In the genomic region with DNA sequence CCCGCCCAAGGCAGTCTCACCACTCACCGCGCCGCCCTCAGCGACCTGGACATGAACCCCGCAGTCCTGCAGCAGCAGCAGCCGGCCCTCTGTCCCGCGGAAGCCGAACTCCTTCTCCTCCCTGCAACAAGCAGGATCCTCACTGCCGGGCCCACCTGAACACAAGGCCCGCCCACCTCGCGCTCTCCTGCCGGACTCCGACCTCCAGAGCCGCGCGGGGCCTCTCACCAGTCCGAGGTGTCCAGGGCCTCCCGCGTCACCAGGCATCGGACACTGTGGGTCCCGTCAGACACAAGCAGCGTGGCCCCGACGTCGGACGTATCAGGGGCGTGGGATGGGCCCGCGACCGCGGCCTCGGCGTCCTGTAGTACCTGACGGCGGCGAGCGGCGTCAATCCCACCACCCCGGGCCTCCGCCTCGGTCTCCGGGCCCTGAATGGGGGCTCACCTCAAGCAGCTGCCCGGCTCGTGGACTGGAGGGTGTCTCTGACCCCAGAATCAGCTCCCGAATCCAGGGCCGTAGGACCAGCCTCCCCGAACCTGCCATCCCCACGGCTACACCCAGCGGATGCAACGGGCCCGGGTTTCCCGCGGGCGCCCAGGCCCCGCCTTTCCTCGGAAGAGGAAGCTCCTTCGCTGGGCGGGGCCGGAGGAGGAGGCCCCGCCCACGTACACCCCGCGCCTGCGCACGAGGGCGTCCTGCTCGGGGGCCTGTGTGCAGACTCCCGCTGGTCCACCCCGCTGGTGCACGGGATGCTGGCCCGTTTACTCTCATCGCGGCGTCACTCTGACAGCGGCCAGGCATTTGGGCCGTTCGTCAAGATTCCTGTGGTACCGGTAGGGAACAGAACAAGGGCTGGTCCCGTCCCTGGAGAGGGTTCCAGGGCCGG, we compare ENCODE assay signal across 8 cellular contexts. TPM values are rescaled to one million over a fixed set of nuclear protein-coding genes. Genes with fewer than 3 reads are reported as not detected.
DNase-seq lines count a peak whose midpoint lies in the region; ATAC-seq, FAIRE-seq and TF ChIP-seq lines count a peak whose summit lies in the region.

A gene (minus strand): TSS at position 586 of the 889 bp plus-strand sequence. CDS start 40 bp downstream, at position 546.

- peaks cover 5 to 8% of the 10 kb centered on the region in 2 experiments for H4K20me1 ChIP-seq in H1 (replicated peaks in 1 of 2; ENCODE audit: control insufficient read depth in 1 of 2, insufficient read depth in 2 of 2, low read length in 2 of 2)

- H2BK15ac ChIP-seq in H1 (ENCODE audit: low read length) = peak within 1 kb of the TSS; percentile 96; the same call in 1 of the 2 replicates
- no peak within 1 kb of the TSS for H2BK15ac ChIP-seq in mesendoderm (replicated peaks; ENCODE audit: low read depth)

- CTCF ChIA-PET in activated CD8-positive, alpha-beta memory T cell treated with anti-CD3 and anti-CD28 coated beads, Interleukin-2, amount 10 ng/mL, durations not matched to agents 7 days and 5 days (lab: Charles Lee) = interaction anchor here (0.9 to 17.7 kb wide), 16 partner anchors 10 to 178 kb away, joined by 3 to 199 read pairs (median 4); a partner anchor contains a TSS
- CTCF ChIA-PET in H1 (lab: Charles Lee; ENCODE audit: partially characterized antibody) = interaction anchor here (1.3 to 13.7 kb wide), 6 partner anchors 13 to 139 kb away, joined by 3 to 202 read pairs (median 10); a partner anchor contains a TSS

- peak within 1 kb of the TSS; percentile 77 for H4K5ac ChIP-seq in H1 (ENCODE audit: insufficient read length, low read depth, low read length)
- H4K5ac ChIP-seq in mesendoderm (ENCODE audit: low read length) = no peak within 1 kb of the TSS

- H3K4me3 ChIP-seq in H1 (ENCODE audit: extremely low read depth in 1 of 4, insufficient read depth in 2 of 4, low read depth in 3 of 4, low read length in 4 of 4) = peak within 1 kb of the TSS; percentile 86 to 98 (median 89)
- peak within 1 kb of the TSS; percentile 95 for H3K4me3 ChIP-seq in mesendoderm (ENCODE audit: low read length)

- peak within 1 kb of the TSS; percentile 97 for H3K27ac Mint-ChIP-seq in activated CD8-positive, alpha-beta memory T cell treated with anti-CD3 and anti-CD28 coated beads, Interleukin-2, amount 10 ng/mL, durations not matched to agents 7 days and 5 days

- no peaks in the 10 kb centered on the region for H3K27me3 Mint-ChIP-seq in activated CD8-positive, alpha-beta memory T cell treated with anti-CD3 and anti-CD28 coated beads, Interleukin-2, amount 10 ng/mL, durations not matched to agents 7 days and 5 days

- H3K9me3 Mint-ChIP-seq in activated CD8-positive, alpha-beta memory T cell treated with anti-CD3 and anti-CD28 coated beads, Interleukin-2, amount 10 ng/mL, durations not matched to agents 7 days and 5 days (ENCODE audit: low read depth) = no peaks in the 10 kb centered on the region

- no peak within 1 kb of the TSS for H2BK12ac ChIP-seq in H1 (ENCODE audit: low read depth, low read length)

- H4K91ac ChIP-seq in H1 (replicated peaks; ENCODE audit: insufficient read length, low read length) = peak within 1 kb of the TSS; percentile 85

- no peak for TF ChIP-seq EP300 in H1 (IDR thresholded peaks at IDR 0.05; ENCODE audit: borderline replicate concordance in 1 of 2, low read depth in 2 of 2, low read length in 2 of 2)

- TF ChIP-seq RAD21 in H1 (IDR thresholded peaks at IDR 0.05 in 1 of 2, conservative IDR thresholded peaks at IDR 0.05 in 1 of 2; ENCODE audit: low read depth in 2 of 2, low read length in 2 of 2) = no peak

- peaks cover 0 to 4% (median 2%) of the 10 kb centered on the region in 4 experiments; a peak in 1 of 8 replicates for H3K36me3 ChIP-seq in H1 (ENCODE audit: control insufficient read depth in 2 of 4, insufficient read depth in 4 of 4, low read length in 3 of 4)
- no peaks in the 10 kb centered on the region for H3K36me3 ChIP-seq in mesendoderm (ENCODE audit: control insufficient read depth, insufficient read depth, low read length)

- H3K23ac ChIP-seq in H1 (ENCODE audit: insufficient read length) (no peak within 1 kb of the TSS), mesendoderm (ENCODE audit: low read length) (no peak within 1 kb of the TSS)

- TF ChIP-seq POLR2A in H1 (IDR thresholded peaks at IDR 0.05; ENCODE audit: control extremely low read depth in 1 of 2, low read depth in 2 of 2, low read length in 2 of 2) = peak in 1 of 2 experiments; percentile 44; a peak in 1 of 3 replicates

- POLR2A ChIA-PET in H1 (lab: Charles Lee; ENCODE audit: partially characterized antibody) = interaction anchor here (0.5 to 2.8 kb wide), 14 partner anchors 9 to 363 kb away, joined by 3 to 12 read pairs (median 4); a partner anchor contains a TSS

- H3K18ac ChIP-seq in H1 (ENCODE audit: extremely low read depth, low read length) (peak within 1 kb of the TSS; percentile 98), mesendoderm (ENCODE audit: low read length) (no peak within 1 kb of the TSS)

- TF ChIP-seq CTCF in H1 (IDR thresholded peaks at IDR 0.05; ENCODE audit: control extremely low read depth in 1 of 3, insufficient read depth in 1 of 3, low read depth in 1 of 3, low read length in 3 of 3) = no peak

- H3K4me1 Mint-ChIP-seq in activated CD8-positive, alpha-beta memory T cell treated with anti-CD3 and anti-CD28 coated beads, Interleukin-2, amount 10 ng/mL, durations not matched to agents 7 days and 5 days = peaks cover 19% of the 10 kb centered on the region

- H3K4me3 Mint-ChIP-seq in activated CD8-positive, alpha-beta memory T cell treated with anti-CD3 and anti-CD28 coated beads, Interleukin-2, amount 10 ng/mL, durations not matched to agents 7 days and 5 days = peak within 1 kb of the TSS; percentile 94

- peaks cover 16% of the 10 kb centered on the region for H3K23me2 ChIP-seq in H1 (ENCODE audit: low read depth, low read length)

- ATAC-seq in GM19438 (IDR thresholded peaks at IDR 0.05; ENCODE audit: low read depth, unreplicated experiment) (peak; percentile 57), HG03571 (IDR thresholded peaks at IDR 0.05; ENCODE audit: unreplicated experiment) (peak; percentile 46)
- peak; percentile 74 for ATAC-seq in activated CD8-positive, alpha-beta memory T cell treated with anti-CD3 and anti-CD28 coated beads, Interleukin-2, amount 10 ng/mL, durations not matched to agents 7 days and 5 days

- H3K9me3 ChIP-seq in H1 (ENCODE audit: insufficient read depth in 2 of 2, low read depth in 1 of 2, low read length in 1 of 2) = no peaks in the 10 kb centered on the region

- peaks cover 8% of the 10 kb centered on the region for H3K36me3 Mint-ChIP-seq in activated CD8-positive, alpha-beta memory T cell treated with anti-CD3 and anti-CD28 coated beads, Interleukin-2, amount 10 ng/mL, durations not matched to agents 7 days and 5 days

- H3K4me2 ChIP-seq in H1 (ENCODE audit: insufficient read depth in 1 of 2, low read depth in 2 of 2, low read length in 2 of 2) (peak within 1 kb of the TSS; percentile 73 to 99), mesendoderm (ENCODE audit: low read length) (peak within 1 kb of the TSS; percentile 100)

- peak; percentile 76 for DNase-seq in CMK (ENCODE audit: low read depth)
- DNase-seq in NOMO-1 treated with DMSO at 0.1 percent for 48 hours (lab: John Stamatoyannopoulos, UW; ENCODE audit: unreplicated experiment) = peak; percentile 83
- DNase-seq in activated CD8-positive, alpha-beta memory T cell treated with anti-CD3 and anti-CD28 coated beads, Interleukin-2, amount 10 ng/mL, durations not matched to agents 7 days and 5 days = peak; percentile 94
- peak in 1 of 2 experiments; percentile 98 for DNase-seq in H1 (ENCODE audit: low read depth in 1 of 2, low spot score in 2 of 2)
- DNase-seq in mesendoderm = peak; percentile 93
- peak; percentile 84 for DNase-seq in stimulated activated CD8-positive, alpha-beta memory T cell treated with anti-CD3 and anti-CD28 coated beads, Interleukin-15, amount 100 ng/mL, for 1 hour (ENCODE audit: low read depth)

- H3K27ac ChIP-seq in H1 (ENCODE audit: low read depth, low read length) (peak within 1 kb of the TSS; percentile 81), mesendoderm (ENCODE audit: low read depth, low read length) (peak within 1 kb of the TSS; percentile 3)

- H3K79me2 ChIP-seq in H1 (ENCODE audit: control insufficient read depth in 1 of 2, insufficient read depth in 2 of 2, low read length in 2 of 2) (no peaks in the 10 kb centered on the region), mesendoderm (ENCODE audit: control insufficient read depth, insufficient read depth, low read length) (peaks cover 2% of the 10 kb centered on the region)

- H3K79me1 ChIP-seq in H1 (ENCODE audit: low read depth, low read length) = no peaks in the 10 kb centered on the region; the same call in 1 of the 2 replicates
- H3K79me1 ChIP-seq in mesendoderm (ENCODE audit: low read length) = peaks cover 4% of the 10 kb centered on the region

- H3K9ac ChIP-seq in H1 (replicated peaks in 1 of 4; ENCODE audit: extremely low read depth in 1 of 4, low read depth in 3 of 4, low read length in 3 of 4) (peak within 1 kb of the TSS; percentile 68 to 88 (median 73)), mesendoderm (ENCODE audit: low read length) (peak within 1 kb of the TSS; percentile 96)

- H3K56ac ChIP-seq in H1 (replicated peaks; ENCODE audit: insufficient read length, low read depth, low read length) (peak within 1 kb of the TSS; percentile 90), mesendoderm (ENCODE audit: low read length) (peak within 1 kb of the TSS; percentile 96)

- no peak within 1 kb of the TSS for H2AK5ac ChIP-seq in H1 (ENCODE audit: low read depth, low read length)
- no peak within 1 kb of the TSS for H2AK5ac ChIP-seq in mesendoderm (ENCODE audit: low read length)

- H2AFZ ChIP-seq in H1 (ENCODE audit: low read length) = peak within 1 kb of the TSS; percentile 98

- H4K8ac ChIP-seq in H1 (ENCODE audit: extremely low read depth, insufficient read depth, low read length) (peak within 1 kb of the TSS; percentile 85; the same call in 1 of the 2 replicates), mesendoderm (ENCODE audit: low read depth, low read length) (no peak within 1 kb of the TSS)

- no peak for FAIRE-seq in H1 (lab: Jason Lieb, UNC)

- 2% methylated on average over 63 of the region's 83 CpGs; no CpG with 5 or more reads in 1 of the 2 experiments for WGBS in H1 (ENCODE audit: extremely low coverage in 1 of 2, insufficient coverage in 1 of 2, insufficient read length in 1 of 2, insufficient replicate concordance in 2 of 2, low coverage in 1 of 2, low lambda C conversion rate in 2 of 2, missing lambda C conversion rate in 1 of 2), 2 experiments
- no CpG with 5 or more reads among the region's 83 CpGs for WGBS in mesendoderm (ENCODE audit: extremely low coverage, insufficient coverage, low lambda C conversion rate)

- H2BK20ac ChIP-seq in H1 (ENCODE audit: low read length) = no peak within 1 kb of the TSS

- H3K14ac ChIP-seq in H1 (ENCODE audit: insufficient read length) = no peak within 1 kb of the TSS

- H3K4ac ChIP-seq in H1 (replicated peaks; ENCODE audit: insufficient read length, low read depth, low read length) = no peak within 1 kb of the TSS
- H3K4ac ChIP-seq in mesendoderm (ENCODE audit: low read depth, low read length) = no peak within 1 kb of the TSS

- H2BK5ac ChIP-seq in H1 (ENCODE audit: low read depth, low read length) (peak within 1 kb of the TSS; percentile 9; the same call in 1 of the 2 replicates), mesendoderm (ENCODE audit: low read length) (peak within 1 kb of the TSS; percentile 84)

- H2BK120ac ChIP-seq in H1 (replicated peaks; ENCODE audit: low read depth, low read length) = no peak within 1 kb of the TSS
- H2BK120ac ChIP-seq in mesendoderm (ENCODE audit: low read depth, low read length) = no peak within 1 kb of the TSS

- H3K27me3 ChIP-seq in H1 (replicated peaks in 1 of 4; ENCODE audit: control insufficient read depth in 3 of 4, extremely low read depth in 1 of 4, insufficient read depth in 3 of 4, low read length in 3 of 4) = peaks cover 0 to 2% (median 0%) of the 10 kb centered on the region in 4 experiments; a peak in 1 of 7 replicates
- H3K27me3 ChIP-seq in mesendoderm (ENCODE audit: insufficient read depth, low read length, poor library complexity) = no peaks in the 10 kb centered on the region

- H3K4me1 ChIP-seq in H1 (replicated peaks in 1 of 4; ENCODE audit: control insufficient read depth in 3 of 4, insufficient read depth in 4 of 4, low read length in 3 of 4) (peaks cover 0 to 18% (median 10%) of the 10 kb centered on the region in 4 experiments; a peak in 5 of 7 replicates), mesendoderm (ENCODE audit: control insufficient read depth, low read depth, low read length) (no peaks in the 10 kb centered on the region)

RNA-seq across cellular contexts. Expression of the gene that starts here (rescaled TPM):
- total RNA-seq in activated CD8-positive, alpha-beta memory T cell treated with anti-CD3 and anti-CD28 coated beads, Interleukin-2, amount 10 ng/mL, durations not matched to agents 7 days and 5 days = 10 to 100 TPM; 49.7 to 58.1 TPM
- total RNA-seq in H1 (2021; fragmentation: NEBNext Ultra II Directional; extraction: Animal tissue kit (Norgen Biotek cat#: 25700)) = 34.8 and 35.8 TPM in 2 replicates
- polyA plus RNA-seq in H1 (2011; rRNA removed) = 58.0 and 81.7 TPM in 2 replicates
- 34.3 TPM for polyA plus RNA-seq in H1 (2011; cell fraction: cytosol; rRNA removed)
- polyA plus RNA-seq in H1 (2011; cell fraction: nucleus; rRNA removed) = 79.1 TPM
- 37.3 to 46.0 TPM (median 44.3 TPM) in 4 replicates for polyA plus RNA-seq in H1 (2012, experiment 1 of 2)
- 52.7 TPM for polyA plus RNA-seq in H1 (2012, experiment 2 of 2)
- 38.0 TPM for polyA plus RNA-seq in H1 (2013, experiment 1 of 2)
- 35.8 TPM for polyA plus RNA-seq in H1 (2013, experiment 2 of 2)
- 18.5 and 23.8 TPM in 2 replicates for polyA minus RNA-seq in H1 (2011; rRNA and poly(A)+ RNA removed)
- 28.0 TPM for polyA minus RNA-seq in H1 (2011; cell fraction: cytosol; rRNA and poly(A)+ RNA removed)
- polyA minus RNA-seq in H1 (2011; cell fraction: nucleus; rRNA and poly(A)+ RNA removed) = 26.7 TPM
- polyA plus RNA-seq in mesendoderm (2013, experiment 1 of 2) = 30.8 TPM
- polyA plus RNA-seq in mesendoderm (2013, experiment 2 of 2) = 33.8 TPM
